ENCODE assay signal across 1 cellular context in genomic region chr9:136975624-136976023, GRCh38.
TF ChIP-seq lines count a peak whose summit lies in the region.

No MANE protein-coding gene starts in this region.

TF ChIP-seq in endothelial cell of umbilical vein, 7 proteins besides CTCF, POLR2A, EP300 and RAD21 (continued from another document):
- no peak for TF ChIP-seq MAX (IDR thresholded peaks at IDR 0.05; ENCODE audit: insufficient read depth, insufficient read length)
- no peak for TF ChIP-seq GATA2 (IDR thresholded peaks at IDR 0.05; ENCODE audit: insufficient read depth, insufficient read length, low read depth, low read length)
- TF ChIP-seq EZH2 (IDR thresholded peaks at IDR 0.05; ENCODE audit: borderline replicate concordance, low read depth, low read length, severe bottlenecking): no peak
- TF ChIP-seq JUN (IDR thresholded peaks at IDR 0.05; ENCODE audit: borderline replicate concordance, insufficient read depth, insufficient read length, low read depth): no peak
- TF ChIP-seq FOS (IDR thresholded peaks at IDR 0.05; ENCODE audit: borderline replicate concordance, insufficient read depth, low read length): no peak
